Comparison of ENCODE assay signal across 19 cellular contexts in genomic region chr7:34043461-34044318, GRCh38.
DNase-seq lines count a peak whose midpoint lies in the region; ATAC-seq and TF ChIP-seq lines count a peak whose summit lies in the region.
"Had no signal": no experiment of that assay in that cellular context is flagged by ENCODE, and none has a peak within 500 bp of the region (broad histone marks: within the 10 kb centered on the region; RNA-seq: fewer than 3 reads in every experiment).

No MANE protein-coding gene starts in this region.

- POLR2A ChIA-PET in A673 (lab: Charles Lee; ENCODE audit: low non-redundant PET): no interaction called here

- intact Hi-C loops in A673 (cut with micrococcal nuclease; ENCODE audit: unreplicated experiment): loop anchor here (10.0 kb wide), 1 partner anchor 59 kb away; no protein-coding TSS in a partner anchor

- H3K4me1 Mint-ChIP-seq in activated naive CD8-positive, alpha-beta T cell treated with anti-CD3 and anti-CD28 coated beads, Interleukin-2, amount 50 U/mL, for 24 hours: no peaks in the 10 kb centered on the region
- H3K4me1 Mint-ChIP-seq: IgD-negative memory B cell had no signal

- BruUV-seq in A673 (replicated peaks; lab: Mats Ljungman, UMichigan): no TSS peak

- peak overlapping the region; percentile 94 for H3K27ac ChIP-seq in A673 (ENCODE audit: low read depth, low read length, poor library complexity, severe bottlenecking)
- peak overlapping the region; percentile 100 for H3K27ac ChIP-seq in SK-N-MC
- H3K27ac ChIP-seq: BLaER1, RWPE1 had no signal

- no peak for TF ChIP-seq CTCF in A673 (conservative IDR thresholded peaks at IDR 0.05; ENCODE audit: low read depth, low read length)

- H3K9me3 ChIP-seq in A673 (ENCODE audit: low read depth, low read length, poor library complexity, severe bottlenecking): no peaks in the 10 kb centered on the region
- H3K9me3 ChIP-seq in SK-N-MC (ENCODE audit: low read depth, low read length): no peaks in the 10 kb centered on the region
- H3K9me3 ChIP-seq: BLaER1 had no signal

- CTCF ChIA-PET in A673 (lab: Charles Lee): no interaction called here

- H3K27me3 ChIP-seq in A673 (replicated peaks; ENCODE audit: insufficient read depth, low read depth, low read length, poor library complexity): no peaks in the 10 kb centered on the region
- H3K27me3 ChIP-seq: BLaER1 had no signal

- no peaks in the 10 kb centered on the region for H3K27me3 Mint-ChIP-seq in activated naive CD8-positive, alpha-beta T cell treated with anti-CD3 and anti-CD28 coated beads, Interleukin-2, amount 50 U/mL, for 24 hours
- H3K27me3 Mint-ChIP-seq: CD4-positive, alpha-beta T cell; IgD-negative memory B cell had no signal

- DNase-seq in A673 (ENCODE audit: low spot score): no peak
- no peak for DNase-seq in SK-N-MC (ENCODE audit: low read depth, low spot score)
- DNase-seq in fibroblast of the conjunctiva (ENCODE audit: low read depth): peak; percentile 45
- peak; percentile 69 for DNase-seq in stromal cell of bone marrow (ENCODE audit: low read depth)
- no peak for DNase-seq in activated T-cell treated with anti-CD3 and anti-CD28 coated beads, Interleukin-2, amount 50 U/mL, for 48 hours
- no peak for DNase-seq in activated CD4-positive, CD25-positive, alpha-beta regulatory T cell (lab: John Stamatoyannopoulos, UW)
- DNase-seq in activated naive CD8-positive, alpha-beta T cell treated with anti-CD3 and anti-CD28 coated beads, Interleukin-2, amount 50 U/mL, for 24 hours: no peak
- DNase-seq: CD4-positive, alpha-beta T cell; COR-L47; NCI-H1105; NCI-H146; NCI-H2029; NCI-H226; NCI-H510A treated with DMSO at 0.1 percent for 48 hours; NCI-H748 treated with DMSO at 0.1 percent for 48 hours; SHP77 treated with DMSO at 0.1 percent for 48 hours had no signal

- H3K4me3 ChIP-seq in A673 (ENCODE audit: low read depth, low read length, poor library complexity, severe bottlenecking) (no peak overlapping the region), SK-N-MC (peak overlapping the region; percentile 64)
- H3K4me3 ChIP-seq: BLaER1 had no signal

- H3K4me3 Mint-ChIP-seq in activated naive CD8-positive, alpha-beta T cell treated with anti-CD3 and anti-CD28 coated beads, Interleukin-2, amount 50 U/mL, for 24 hours: no peak overlapping the region
- H3K4me3 Mint-ChIP-seq: CD4-positive, alpha-beta T cell; IgD-negative memory B cell had no signal

- no peaks in the 10 kb centered on the region for H3K36me3 ChIP-seq in A673 (ENCODE audit: insufficient read depth, low read length, poor library complexity, severe bottlenecking)
- H3K36me3 ChIP-seq in SK-N-MC (ENCODE audit: insufficient read depth, low read length): no peaks in the 10 kb centered on the region
- H3K36me3 ChIP-seq: BLaER1 had no signal

- H3K27ac Mint-ChIP-seq in activated naive CD8-positive, alpha-beta T cell treated with anti-CD3 and anti-CD28 coated beads, Interleukin-2, amount 50 U/mL, for 24 hours: no peak overlapping the region
- H3K27ac Mint-ChIP-seq: CD4-positive, alpha-beta T cell; IgD-negative memory B cell had no signal

- H3K4me1 ChIP-seq in A673 (ENCODE audit: insufficient read depth, low read length, poor library complexity, severe bottlenecking): peaks cover 68% of the 10 kb centered on the region
- H3K4me1 ChIP-seq: BLaER1 had no signal

- peaks cover 3% of the 10 kb centered on the region for H3K9me3 Mint-ChIP-seq in activated naive CD8-positive, alpha-beta T cell treated with anti-CD3 and anti-CD28 coated beads, Interleukin-2, amount 50 U/mL, for 24 hours
- H3K9me3 Mint-ChIP-seq: CD4-positive, alpha-beta T cell had no signal

- H3K36me3 Mint-ChIP-seq in activated naive CD8-positive, alpha-beta T cell treated with anti-CD3 and anti-CD28 coated beads, Interleukin-2, amount 50 U/mL, for 24 hours (ENCODE audit: low read depth): no peaks in the 10 kb centered on the region
- H3K36me3 Mint-ChIP-seq: IgD-negative memory B cell had no signal

- ATAC-seq in activated naive CD8-positive, alpha-beta T cell treated with anti-CD3 and anti-CD28 coated beads, Interleukin-2, amount 50 U/mL, for 24 hours: no peak

- H3K9ac ChIP-seq in SK-N-MC (ENCODE audit: insufficient read length): peak overlapping the region; percentile 66
- H3K9ac ChIP-seq: BLaER1 had no signal

Comparison
In these comparisons a context has a peak if more than half of its experiments do, and no peak if none do; other contexts are left out.
1. DNase-seq: peak in fibroblast of the conjunctiva (single experiment) and stromal cell of bone marrow (single experiment); none in A673 (single experiment), SK-N-MC (single experiment), activated T-cell treated with anti-CD3 and anti-CD28 coated beads, Interleukin-2, amount 50 U/mL, for 48 hours (0 of 2), activated CD4-positive, CD25-positive, alpha-beta regulatory T cell (0 of 4) and activated naive CD8-positive, alpha-beta T cell treated with anti-CD3 and anti-CD28 coated beads, Interleukin-2, amount 50 U/mL, for 24 hours (single experiment).